In genomic region chr4:39062094-39062493, GRCh38 we compare ENCODE assay signal across 8 cellular contexts. TPM values are rescaled to one million over a fixed set of nuclear protein-coding genes. Genes with fewer than 3 reads are reported as not detected.
DNase-seq lines count a peak whose midpoint lies in the region; ATAC-seq and TF ChIP-seq lines count a peak whose summit lies in the region.

KLHL5 (plus strand) TSS chr4:39062232; CDS start chr4:39062653, 421 bp downstream.

- H3K9me3 ChIP-seq in transverse colon: no peaks in the 10 kb centered on the region

- 55 to 56% methylated on average over 4 of the region's 4 CpGs for WGBS in transverse colon (ENCODE audit: low coverage in 1 of 2), 2 donors

- H3K4me1 ChIP-seq in transverse colon: peaks cover 0 to 4% (median 0%) of the 10 kb centered on the region in 4 donors

- H3K36me3 ChIP-seq in transverse colon: no peaks in the 10 kb centered on the region

- no peak within 1 kb of the TSS for H3K4me3 ChIP-seq in transverse colon

- peaks cover 13% of the 10 kb centered on the region for H3K4me1 Mint-ChIP-seq in T-helper 2 cell treated with Interferon-gamma antibody and Interleukin-4, amounts not matched to agents 5 μg/mL and 100 μg/mL, for 36 hours (ENCODE audit: low read depth)

- H3K27ac ChIP-seq in transverse colon: no peak within 1 kb of the TSS

- H3K27me3 Mint-ChIP-seq in T-helper 2 cell treated with Interferon-gamma antibody and Interleukin-4, amounts not matched to agents 5 μg/mL and 100 μg/mL, for 36 hours (ENCODE audit: low read depth): no peaks in the 10 kb centered on the region

- DNase-seq in T-helper 2 cell treated with Interferon-gamma antibody and Interleukin-4, amounts not matched to agents 5 μg/mL and 100 μg/mL, for 36 hours (ENCODE audit: low spot score): no peak
- DNase-seq in cerebellar cortex (ENCODE audit: low spot score): peak; percentile 48
- DNase-seq in left lobe of liver (ENCODE audit: low spot score): no peak
- DNase-seq in transverse colon: no peak
- DNase-seq in COLO668 (lab: John Stamatoyannopoulos, UW; ENCODE audit: unreplicated experiment): no peak
- DNase-seq in NCI-H1694 treated with DMSO at 0.1 percent for 48 hours (lab: John Stamatoyannopoulos, UW): no peak
- DNase-seq in HK-2 (ENCODE audit: unreplicated experiment): no peak

- H3K9me3 Mint-ChIP-seq in T-helper 2 cell treated with Interferon-gamma antibody and Interleukin-4, amounts not matched to agents 5 μg/mL and 100 μg/mL, for 36 hours: no peaks in the 10 kb centered on the region

- no peak for TF ChIP-seq EP300 in transverse colon (IDR thresholded peaks at IDR 0.05; ENCODE audit: low read depth)

- no peak for TF ChIP-seq POLR2A in transverse colon (IDR thresholded peaks at IDR 0.05)

- no peak within 1 kb of the TSS for H3K27ac Mint-ChIP-seq in T-helper 2 cell treated with Interferon-gamma antibody and Interleukin-4, amounts not matched to agents 5 μg/mL and 100 μg/mL, for 36 hours

- in situ Hi-C loops in transverse colon (cut with MboI; ENCODE audit: low pct_ligation_motif_present in 1 of 4, low pct_unique_long_range_greater_than_20kb in 1 of 4, low sequenced_read_pairs in 3 of 4): no loop called here

- no peak for ATAC-seq in left lobe of liver

- intact Hi-C loops in T-helper 2 cell treated with Interferon-gamma antibody and Interleukin-4, amounts not matched to agents 100 ng/mL and 5 ng/mL, for 36 hours (cut with micrococcal nuclease): no loop called here
- intact Hi-C loops in transverse colon (cut with DNase I; ENCODE audit: low total_unique reads): no loop called here

- no peak for TF ChIP-seq CTCF in transverse colon (IDR thresholded peaks at IDR 0.05)

- H3K36me3 Mint-ChIP-seq in T-helper 2 cell treated with Interferon-gamma antibody and Interleukin-4, amounts not matched to agents 5 μg/mL and 100 μg/mL, for 36 hours (ENCODE audit: low read depth): peaks cover 4% of the 10 kb centered on the region

- H3K27me3 ChIP-seq in transverse colon: no peaks in the 10 kb centered on the region

- H3K4me3 Mint-ChIP-seq in T-helper 2 cell treated with Interferon-gamma antibody and Interleukin-4, amounts not matched to agents 5 μg/mL and 100 μg/mL, for 36 hours: no peak within 1 kb of the TSS

RNA-seq across cellular contexts. Expression of gene KLHL5, which starts in this region (rescaled TPM):
- 39.7 and 39.9 TPM in 2 replicates for total RNA-seq in T-helper 2 cell treated with Interferon-gamma antibody and Interleukin-4, amounts not matched to agents 100 ng/mL and 5 ng/mL, for 36 hours
- total RNA-seq in left lobe of liver (30.4 TPM), transverse colon (10 to 100 TPM; 13.5 to 27.3 (median 21.3) TPM)
